ENCODE assay signal across 21 cellular contexts in the genomic region with DNA sequence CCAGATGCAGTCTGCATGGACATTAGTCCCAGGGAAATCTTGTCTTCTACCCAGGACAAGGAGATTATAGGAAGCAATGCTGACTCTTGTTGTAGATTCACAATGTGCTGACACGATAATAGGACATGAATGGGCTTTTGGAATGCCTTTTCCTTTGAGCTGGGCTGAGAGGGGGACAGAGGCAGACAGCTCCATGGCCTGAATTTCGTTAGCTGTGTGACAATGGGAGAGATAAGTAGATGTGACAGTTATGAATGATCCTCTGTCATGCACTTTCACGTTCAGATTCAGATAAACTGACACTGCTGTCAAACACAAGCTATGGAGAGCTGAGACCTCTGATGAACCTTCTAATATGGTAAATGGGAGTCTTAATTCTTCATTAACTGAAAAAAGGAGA.
DNase-seq lines count a peak whose midpoint lies in the region; ATAC-seq, FAIRE-seq and TF ChIP-seq lines count a peak whose summit lies in the region.
"Had no signal": no experiment of that assay in that cellular context is flagged by ENCODE, and none has a peak within 500 bp of the region (broad histone marks: within the 10 kb centered on the region; RNA-seq: fewer than 3 reads in every experiment).

No MANE protein-coding gene starts in this region.

- intact Hi-C loops in K562 (cut with micrococcal nuclease) (no loop called here), posterior vena cava (cut with DNase I) (no loop called here), left lung (cut with DNase I) (no loop called here)

- H3K27me3 ChIP-seq in cardiac muscle cell (no peaks in the 10 kb centered on the region), right atrium auricular region (no peaks in the 10 kb centered on the region), K562 (ENCODE audit: control insufficient read depth in 2 of 2, insufficient read depth in 2 of 2, low read length in 2 of 2) (no peaks in the 10 kb centered on the region), left lung (no peaks in the 10 kb centered on the region)

- peak overlapping the region; percentile 11 for H3K27ac Mint-ChIP-seq in nephron progenitor cell
- H3K27ac Mint-ChIP-seq: CD14-positive monocyte, GM23338 had no signal

- no peak for TF ChIP-seq POLR2A in K562 (conservative IDR thresholded peaks at IDR 0.05)

- no peak for ATAC-seq in K562
- ATAC-seq in left lung, result no peak
- ATAC-seq: GM12878, GM23338, Right ventricle myocardium inferior had no signal

- CTCF ChIA-PET in K562 (lab: Yijun Ruan, JAX; ENCODE audit: low intra/inter-chr PET ratio), result no interaction called here

- H3K9me3 ChIP-seq in cardiac muscle cell (ENCODE audit: low read depth) (no peaks in the 10 kb centered on the region), right atrium auricular region (no peaks in the 10 kb centered on the region), K562 (replicated peaks; ENCODE audit: control insufficient read depth, insufficient read depth, low read depth, low read length) (no peaks in the 10 kb centered on the region), left lung (no peaks in the 10 kb centered on the region)

- no peak for TF ChIP-seq EP300 in K562 (IDR thresholded peaks at IDR 0.05; ENCODE audit: low read length)

- peaks cover 3% of the 10 kb centered on the region for H3K27me3 Mint-ChIP-seq in nephron progenitor cell (ENCODE audit: low read depth, poor library complexity)

- no peak overlapping the region for H3K4me3 ChIP-seq in cardiac muscle cell
- H3K4me3 ChIP-seq in right atrium auricular region, result no peak overlapping the region
- H3K4me3 ChIP-seq in K562, result no peak overlapping the region
- H3K4me3 ChIP-seq in left lung, result no peak overlapping the region
- H3K4me3 ChIP-seq: GM12878, GM23338 had no signal

- no peak for FAIRE-seq in K562 (lab: Jason Lieb, UNC)
- FAIRE-seq: GM12878 had no signal

- H3K36me3 ChIP-seq in cardiac muscle cell (no peaks in the 10 kb centered on the region), right atrium auricular region (no peaks in the 10 kb centered on the region), K562 (ENCODE audit: control insufficient read depth, insufficient read depth, low read length) (no peaks in the 10 kb centered on the region), left lung (no peaks in the 10 kb centered on the region)

- no peak for TF ChIP-seq RAD21 in K562 (CRISPR knock-in tag; conservative IDR thresholded peaks at IDR 0.05 in 1 of 2, IDR thresholded peaks at IDR 0.05 in 1 of 2)

- H3K4me1 Mint-ChIP-seq in nephron progenitor cell, result peaks cover 28% of the 10 kb centered on the region

- H2AFZ ChIP-seq in K562 (ENCODE audit: low read depth, low read length), result no peak overlapping the region
- H2AFZ ChIP-seq: GM23338 had no signal

- no peaks in the 10 kb centered on the region for H3K9me1 ChIP-seq in K562 (ENCODE audit: control insufficient read depth, insufficient read depth, low read length)

- TF ChIP-seq CTCF in cardiac muscle cell (IDR thresholded peaks at IDR 0.05; ENCODE audit: low read depth, low read length) (no peak), right atrium auricular region (IDR thresholded peaks at IDR 0.05) (no peak), K562 (IDR thresholded peaks at IDR 0.05 in 2 of 3, conservative IDR thresholded peaks at IDR 0.05 in 1 of 3; ENCODE audit: insufficient read depth in 2 of 3, low read depth in 1 of 3, low read length in 3 of 3) (no peak), nephron progenitor cell (IDR thresholded peaks at IDR 0.05) (no peak), left lung (IDR thresholded peaks at IDR 0.05) (no peak)

- H3K4me2 ChIP-seq in K562 (ENCODE audit: insufficient read depth, low read length), result no peak overlapping the region
- H3K4me2 ChIP-seq: GM23338, KMS-11 had no signal

- in situ Hi-C loops in K562 (cut with MboI), result no loop called here

- no peak overlapping the region for H3K9ac ChIP-seq in K562 (ENCODE audit: insufficient read depth in 1 of 2, low read depth in 2 of 2, low read length in 2 of 2)
- H3K9ac ChIP-seq: KMS-11 had no signal

- 1% methylated on average over 3 of the region's 3 CpGs for WGBS in K562 (ENCODE audit: insufficient coverage, low coverage, missing lambda C conversion rate)

- no peaks in the 10 kb centered on the region for H4K20me1 ChIP-seq in K562 (replicated peaks; ENCODE audit: control insufficient read depth, insufficient read depth, low read length)

- H3K27ac ChIP-seq in cardiac muscle cell (peak overlapping the region; percentile 37), right atrium auricular region (no peak overlapping the region), K562 (ENCODE audit: extremely low read depth, low read depth, low read length) (no peak overlapping the region), left lung (no peak overlapping the region)
- H3K27ac ChIP-seq: KMS-11 had no signal

- H3K4me1 ChIP-seq in cardiac muscle cell (ENCODE audit: low read depth) (peaks cover 17% of the 10 kb centered on the region), right atrium auricular region (no peaks in the 10 kb centered on the region), K562 (replicated peaks in 1 of 2; ENCODE audit: control insufficient read depth in 2 of 2, insufficient read depth in 2 of 2, low read length in 2 of 2) (no peaks in the 10 kb centered on the region), left lung (no peaks in the 10 kb centered on the region)

- DNase-seq in cardiac muscle cell (ENCODE audit: low read depth in 1 of 2, low spot score in 1 of 2) (peak in 1 of 2 donors; percentile 43), right atrium auricular region (ENCODE audit: low spot score) (no peak), K562 (ENCODE audit: extremely low read depth in 1 of 4, low spot score in 3 of 4) (no peak), nephron progenitor cell (no peak), posterior vena cava (ENCODE audit: low spot score) (no peak), SHP77 treated with DMSO at 0.1 percent for 48 hours (lab: John Stamatoyannopoulos, UW) (no peak), left lung (no peak)
- DNase-seq in stimulated activated CD4-positive, alpha-beta T cell treated with anti-CD3 and anti-CD28 coated beads, Interleukin-12 subunit alpha, Interleukin-12 subunit beta, amount 100 ng/mL, for 4 hours, result no peak
- DNase-seq: DMS79, HCEC 1CT, NCI-H1092 treated with DMSO at 0.1 percent for 48 hours, NCI-H1436 treated with DMSO at 0.1 percent for 48 hours, NCI-H2029, NCI-H2227 treated with DMSO at 0.1 percent for 48 hours, NCI-H510A treated with DMSO at 0.1 percent for 48 hours, NCI-H774 had no signal

- H3K36me3 Mint-ChIP-seq in nephron progenitor cell (ENCODE audit: low read depth), result no peaks in the 10 kb centered on the region
- H3K36me3 Mint-ChIP-seq: CD14-positive monocyte had no signal

- POLR2A ChIA-PET in K562 (lab: Yijun Ruan, JAX), result interaction anchor here (0.6 kb wide), 1 partner anchor 216 kb away, joined by 3 read pairs; no protein-coding TSS in a partner anchor

- no peaks in the 10 kb centered on the region for H3K9me3 Mint-ChIP-seq in nephron progenitor cell
- H3K9me3 Mint-ChIP-seq: CD14-positive monocyte, GM23338 had no signal

- no peaks in the 10 kb centered on the region for H3K79me2 ChIP-seq in K562 (ENCODE audit: control insufficient read depth, insufficient read depth, low read length)

- BruUV-seq in K562 (replicated peaks; lab: Mats Ljungman, UMichigan), result no TSS peak

- no peak overlapping the region for H3K4me3 Mint-ChIP-seq in nephron progenitor cell
- H3K4me3 Mint-ChIP-seq: CD14-positive monocyte, GM23338 had no signal

TF ChIP-seq in K562, 482 proteins besides CTCF, POLR2A, EP300 and RAD21:
- TF ChIP-seq MEIS2 (IDR thresholded peaks at IDR 0.05; ENCODE audit: partially characterized antibody) (peak; percentile 4), NFE2L1 (tag; IDR thresholded peaks at IDR 0.05; ENCODE audit: borderline replicate concordance, low read depth) (no peak)
- TF ChIP-seq, protein P1, sequence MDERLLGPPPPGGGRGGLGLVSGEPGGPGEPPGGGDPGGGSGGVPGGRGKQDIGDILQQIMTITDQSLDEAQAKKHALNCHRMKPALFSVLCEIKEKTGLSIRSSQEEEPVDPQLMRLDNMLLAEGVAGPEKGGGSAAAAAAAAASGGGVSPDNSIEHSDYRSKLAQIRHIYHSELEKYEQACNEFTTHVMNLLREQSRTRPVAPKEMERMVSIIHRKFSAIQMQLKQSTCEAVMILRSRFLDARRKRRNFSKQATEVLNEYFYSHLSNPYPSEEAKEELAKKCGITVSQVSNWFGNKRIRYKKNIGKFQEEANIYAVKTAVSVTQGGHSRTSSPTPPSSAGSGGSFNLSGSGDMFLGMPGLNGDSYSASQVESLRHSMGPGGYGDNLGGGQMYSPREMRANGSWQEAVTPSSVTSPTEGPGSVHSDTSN (CRISPR knock-in tag; IDR thresholded peaks at IDR 0.05; ENCODE audit: low read depth), result no peak
- TF ChIP-seq, protein P1 (tag; conservative IDR thresholded peaks at IDR 0.05; ENCODE audit: low read depth), result 0 out of 2 replicates have a peak, but pooled peaks have one; percentile 36
